ENCODE assay signal across 23 cellular contexts in genomic region chr2:42057159-42057901, GRCh38. TPM values are rescaled to one million over a fixed set of nuclear protein-coding genes. Genes with fewer than 3 reads are reported as not detected.
DNase-seq lines count a peak whose midpoint lies in the region; ATAC-seq and TF ChIP-seq lines count a peak whose summit lies in the region.
"Had no signal": no experiment of that assay in that cellular context is flagged by ENCODE, and none has a peak within 500 bp of the region (broad histone marks: within the 10 kb centered on the region; RNA-seq: fewer than 3 reads in every experiment).

No MANE protein-coding gene starts in this region.

- H3K4me3 Mint-ChIP-seq in H9 (no peak overlapping the region), chondrocyte (ENCODE audit: unreplicated experiment) (no peak overlapping the region)
- H3K4me3 Mint-ChIP-seq: activated CD8-positive, alpha-beta T cell treated with anti-CD3 and anti-CD28 coated beads, Interleukin-2, amount 10 ng/mL, durations not matched to agents 7 days and 5 days; activated T-cell treated with anti-CD3 and anti-CD28 coated beads, Interleukin-2, amount 50 U/mL, for 24 hours; CD4-positive, alpha-beta memory T cell; stimulated activated naive CD8-positive, alpha-beta T cell treated with anti-CD3 and anti-CD28 coated beads, Interleukin-15, amount 100 ng/mL, for 72 hours had no signal

- H3K4me3 ChIP-seq in neuronal stem cell (ENCODE audit: low read length in 2 of 2) (no peak overlapping the region), tibial artery (no peak overlapping the region), GM23248 (no peak overlapping the region)
- H3K4me3 ChIP-seq: heart right ventricle had no signal

- no peak overlapping the region for H3K27ac ChIP-seq in H9 (ENCODE audit: insufficient read length, low read depth, low read length)
- H3K27ac ChIP-seq in neuronal stem cell (replicated peaks; ENCODE audit: low read length), result no peak overlapping the region
- peak overlapping the region; percentile 8 to 97 for H3K27ac ChIP-seq in tibial artery
- H3K27ac ChIP-seq in GM23248, result no peak overlapping the region
- H3K27ac ChIP-seq: KMS-11, neutrophil had no signal

- no peak overlapping the region for H3T11ph ChIP-seq in H9 (ENCODE audit: low read length)

- peaks cover 29 to 71% (median 66%) of the 10 kb centered on the region in 3 experiments; a peak in 6 of 7 replicates for H3K36me3 Mint-ChIP-seq in H9 (ENCODE audit: insufficient read depth in 1 of 3, low read depth in 3 of 3)
- peaks cover 35% of the 10 kb centered on the region for H3K36me3 Mint-ChIP-seq in chondrocyte (ENCODE audit: low read depth)
- H3K36me3 Mint-ChIP-seq: CD4-positive, alpha-beta memory T cell had no signal

- in situ Hi-C loops in GM23248 (cut with MboI), result no loop called here

- H3K79me1 ChIP-seq in H9 (ENCODE audit: insufficient read depth, low read depth, low read length, poor library complexity, severe bottlenecking) (no peaks in the 10 kb centered on the region), neuronal stem cell (ENCODE audit: low read depth, low read length) (peaks cover 11% of the 10 kb centered on the region)

- H3K56ac ChIP-seq in H9 (ENCODE audit: insufficient read length, low read depth, low read length), result no peak overlapping the region

- H4K91ac ChIP-seq in H9 (ENCODE audit: insufficient read length, low read depth, low read length) (no peak overlapping the region), neuronal stem cell (ENCODE audit: low read depth, low read length, poor library complexity) (no peak overlapping the region)

- H3K23ac ChIP-seq in H9 (ENCODE audit: insufficient read length, low read depth, low read length), result no peak overlapping the region
- no peak overlapping the region for H3K23ac ChIP-seq in neuronal stem cell (ENCODE audit: low read depth, low read length, poor library complexity)

- no peak overlapping the region for H2BK20ac ChIP-seq in H9 (ENCODE audit: low read depth, low read length, poor library complexity, severe bottlenecking)

- H3K9me2 ChIP-seq in GM23248 (ENCODE audit: insufficient read depth), result no peaks in the 10 kb centered on the region

- H3K4me2 ChIP-seq in H9 (ENCODE audit: insufficient read depth, insufficient read length, low read length) (no peak overlapping the region), neuronal stem cell (ENCODE audit: insufficient read depth, low read length, poor library complexity, severe bottlenecking) (no peak overlapping the region), GM23248 (ENCODE audit: unreplicated experiment) (no peak overlapping the region)
- H3K4me2 ChIP-seq: KMS-11 had no signal

- DNase-seq in H9 (no peak), chondrocyte (ENCODE audit: low spot score) (no peak), neuronal stem cell (ENCODE audit: low spot score) (no peak), tibial artery (no peak), NCI-H2196 treated with DMSO at 0.1 percent for 48 hours (lab: John Stamatoyannopoulos, UW; ENCODE audit: unreplicated experiment) (no peak), GM23248 (no peak), sciatic nerve (ENCODE audit: low spot score) (no peak)
- DNase-seq: activated CD4-positive, CD25-positive, alpha-beta regulatory T cell treated with anti-CD3 and anti-CD28 coated beads, Interleukin-2, amount 50 U/mL, for 72 hours; activated CD8-positive, alpha-beta T cell treated with anti-CD3 and anti-CD28 coated beads, Interleukin-2, amount 10 ng/mL, durations not matched to agents 7 days and 5 days; activated T-cell treated with anti-CD3 and anti-CD28 coated beads, Interleukin-2, amount 50 U/mL, for 24 hours; CD4-positive, alpha-beta memory T cell; dermis blood vessel endothelial cell; DMS153; heart right ventricle; midbrain; NCI-H1694 treated with DMSO at 0.1 percent for 48 hours; PC-3; SHP77 treated with DMSO at 0.1 percent for 48 hours; stimulated activated naive CD8-positive, alpha-beta T cell treated with anti-CD3 and anti-CD28 coated beads, Interleukin-15, amount 100 ng/mL, for 72 hours; SW 1271 had no signal

- no peaks in the 10 kb centered on the region for H4K20me1 ChIP-seq in H9 (ENCODE audit: control insufficient read depth, insufficient read depth, insufficient read length)
- H4K20me1 ChIP-seq in GM23248 (ENCODE audit: insufficient read depth), result no peaks in the 10 kb centered on the region

- intact Hi-C loops in tibial artery (cut with DNase I; ENCODE audit: low total_unique reads), result no loop called here
- intact Hi-C loops in sciatic nerve (cut with DNase I), result no loop called here

- H2AK5ac ChIP-seq in H9 (ENCODE audit: insufficient read length, low read length) (no peak overlapping the region), neuronal stem cell (ENCODE audit: low read depth, low read length) (no peak overlapping the region)

- no peaks in the 10 kb centered on the region for H3K23me2 ChIP-seq in H9 (ENCODE audit: insufficient read length, low read depth, low read length, poor library complexity, severe bottlenecking)

- H3K9me3 ChIP-seq in H9 (ENCODE audit: control insufficient read depth, low read depth, low read length) (no peaks in the 10 kb centered on the region), neuronal stem cell (replicated peaks in 1 of 2; ENCODE audit: control insufficient read depth in 2 of 2, insufficient read depth in 1 of 2, low read depth in 1 of 2, low read length in 2 of 2) (no peaks in the 10 kb centered on the region), tibial artery (no peaks in the 10 kb centered on the region), GM23248 (ENCODE audit: low read depth) (no peaks in the 10 kb centered on the region)
- H3K9me3 ChIP-seq: heart right ventricle, neutrophil had no signal

- H3K27me3 Mint-ChIP-seq in H9 (ENCODE audit: low read depth) (no peaks in the 10 kb centered on the region), chondrocyte (ENCODE audit: low read depth) (no peaks in the 10 kb centered on the region)

- H4K5ac ChIP-seq in H9 (ENCODE audit: insufficient read length, low read depth, low read length), result no peak overlapping the region

- no peak overlapping the region for H3K9ac ChIP-seq in H9 (ENCODE audit: extremely low read depth, insufficient read length, low read length)
- H3K9ac ChIP-seq in neuronal stem cell (ENCODE audit: low read depth, low read length, poor library complexity), result no peak overlapping the region
- no peak overlapping the region for H3K9ac ChIP-seq in GM23248
- H3K9ac ChIP-seq: KMS-11 had no signal

- H3K14ac ChIP-seq in H9 (ENCODE audit: insufficient read depth, low read length) (no peak overlapping the region), neuronal stem cell (ENCODE audit: low read length) (no peak overlapping the region)

- H3K18ac ChIP-seq in H9 (ENCODE audit: insufficient read length, low read depth, low read length), result no peak overlapping the region
- H3K18ac ChIP-seq in neuronal stem cell (ENCODE audit: low read length), result peak overlapping the region; percentile 6

- H3K9me3 Mint-ChIP-seq in H9 (no peaks in the 10 kb centered on the region), chondrocyte (ENCODE audit: low read depth) (no peaks in the 10 kb centered on the region)
- H3K9me3 Mint-ChIP-seq: activated T-cell treated with anti-CD3 and anti-CD28 coated beads, Interleukin-2, amount 50 U/mL, for 24 hours; CD4-positive, alpha-beta memory T cell; stimulated activated naive CD8-positive, alpha-beta T cell treated with anti-CD3 and anti-CD28 coated beads, Interleukin-15, amount 100 ng/mL, for 72 hours had no signal

- H3K4me1 ChIP-seq in H9 (ENCODE audit: insufficient read depth, low read length) (peaks cover 2% of the 10 kb centered on the region; the same call in 1 of the 2 replicates), neuronal stem cell (ENCODE audit: control insufficient read depth in 2 of 2, insufficient read depth in 1 of 2, low read depth in 1 of 2, low read length in 2 of 2) (peaks cover 19 to 62% of the 10 kb centered on the region in 2 donors), tibial artery (peaks cover 26 to 91% (median 63%) of the 10 kb centered on the region in 4 donors), GM23248 (ENCODE audit: insufficient read depth) (no peaks in the 10 kb centered on the region)

- no peak overlapping the region for H2BK15ac ChIP-seq in H9 (ENCODE audit: low read depth, low read length)
- H2BK15ac ChIP-seq in neuronal stem cell (ENCODE audit: low read length), result no peak overlapping the region

- H3K27ac Mint-ChIP-seq in H9 (peak overlapping the region; percentile 60 to 65 (median 61); a peak in 3 of 7 replicates), chondrocyte (ENCODE audit: unreplicated experiment) (peak overlapping the region; percentile 36)
- H3K27ac Mint-ChIP-seq: activated CD8-positive, alpha-beta T cell treated with anti-CD3 and anti-CD28 coated beads, Interleukin-2, amount 10 ng/mL, durations not matched to agents 7 days and 5 days; activated T-cell treated with anti-CD3 and anti-CD28 coated beads, Interleukin-2, amount 50 U/mL, for 24 hours; stimulated activated naive CD8-positive, alpha-beta T cell treated with anti-CD3 and anti-CD28 coated beads, Interleukin-15, amount 100 ng/mL, for 72 hours had no signal

- H3K36me3 ChIP-seq in neuronal stem cell (replicated peaks in 1 of 2; ENCODE audit: control insufficient read depth in 2 of 2, insufficient read depth in 2 of 2, low read length in 2 of 2) (peaks cover 56 to 66% of the 10 kb centered on the region in 2 donors), tibial artery (peaks cover 46 to 52% (median 47%) of the 10 kb centered on the region in 3 donors), GM23248 (ENCODE audit: low read depth) (no peaks in the 10 kb centered on the region)
- H3K36me3 ChIP-seq: neutrophil had no signal

- H2AFZ ChIP-seq in H9 (ENCODE audit: low read length) (no peak overlapping the region), neuronal stem cell (ENCODE audit: low read length) (no peak overlapping the region), GM23248 (no peak overlapping the region)

- no peaks in the 10 kb centered on the region for H3F3A ChIP-seq in GM23248 (ENCODE audit: insufficient read depth)

- no peak for ATAC-seq in sciatic nerve
- ATAC-seq: activated CD8-positive, alpha-beta T cell treated with anti-CD3 and anti-CD28 coated beads, Interleukin-2, amount 10 ng/mL, durations not matched to agents 7 days and 5 days; HCT116; heart right ventricle; PC-3; stimulated activated naive CD8-positive, alpha-beta T cell treated with anti-CD3 and anti-CD28 coated beads, Interleukin-15, amount 100 ng/mL, for 72 hours had no signal

- no peak overlapping the region for H3K4ac ChIP-seq in H9 (ENCODE audit: low read depth, low read length)
- no peak overlapping the region for H3K4ac ChIP-seq in neuronal stem cell (ENCODE audit: low read length)

- no peaks in the 10 kb centered on the region for H3K27me3 ChIP-seq in H9 (ENCODE audit: insufficient read depth, low read length)
- H3K27me3 ChIP-seq in neuronal stem cell (ENCODE audit: control insufficient read depth in 3 of 3, insufficient read depth in 3 of 3, low read depth in 1 of 3, low read length in 3 of 3), result no peaks in the 10 kb centered on the region
- no peaks in the 10 kb centered on the region for H3K27me3 ChIP-seq in tibial artery
- H3K27me3 ChIP-seq in GM23248 (replicated peaks; ENCODE audit: insufficient read depth), result no peaks in the 10 kb centered on the region
- H3K27me3 ChIP-seq: heart right ventricle had no signal

- H3K4me1 Mint-ChIP-seq in H9 (peaks cover 41 to 53% of the 10 kb centered on the region in 2 experiments), chondrocyte (ENCODE audit: low read depth) (peaks cover 71% of the 10 kb centered on the region)
- H3K4me1 Mint-ChIP-seq: stimulated activated naive CD8-positive, alpha-beta T cell treated with anti-CD3 and anti-CD28 coated beads, Interleukin-15, amount 100 ng/mL, for 72 hours had no signal

- H2BK120ac ChIP-seq in H9 (ENCODE audit: low read depth, low read length, poor library complexity, severe bottlenecking), result no peak overlapping the region
- no peak overlapping the region for H2BK120ac ChIP-seq in neuronal stem cell (ENCODE audit: low read depth, low read length)

- no peaks in the 10 kb centered on the region for H3K79me2 ChIP-seq in H9 (ENCODE audit: insufficient read depth, low read length)
- no peaks in the 10 kb centered on the region for H3K79me2 ChIP-seq in GM23248 (ENCODE audit: insufficient read depth)

- no CpG with 5 or more reads among the region's 8 CpGs for WGBS in H9 (ENCODE audit: extremely low coverage, insufficient read length, low lambda C conversion rate)
- WGBS in neuronal stem cell (ENCODE audit: extremely low coverage in 2 of 2, insufficient read length in 2 of 2, insufficient replicate concordance in 1 of 2), 2 donors, result no CpG with 5 or more reads among the region's 8 CpGs
- WGBS in GM23248 (ENCODE audit: low coverage in 1 of 2, low lambda C conversion rate in 2 of 2, missing lambda C conversion rate in 2 of 2), 2 experiments, result 76 to 81% methylated on average over 8 of the region's 8 CpGs

- H2BK12ac ChIP-seq in H9 (ENCODE audit: insufficient read length, low read depth, low read length), result no peak overlapping the region
- H2BK12ac ChIP-seq in neuronal stem cell (ENCODE audit: low read length), result no peak overlapping the region

- no peak overlapping the region for H4K8ac ChIP-seq in H9 (replicated peaks; ENCODE audit: insufficient read length, low read depth, low read length)
- H4K8ac ChIP-seq in neuronal stem cell (ENCODE audit: low read depth, low read length), result no peak overlapping the region

- H2BK5ac ChIP-seq in H9 (ENCODE audit: insufficient read length, low read length) (no peak overlapping the region), neuronal stem cell (ENCODE audit: low read length) (no peak overlapping the region)

- TF ChIP-seq CTCF in H9 (conservative IDR thresholded peaks at IDR 0.05) (no peak), chondrocyte (IDR thresholded peaks at IDR 0.05) (no peak), tibial artery (IDR thresholded peaks at IDR 0.05) (no peak)

RNA-seq across cellular contexts. Expression of gene PKDCC, which starts 9.5 kb away (rescaled TPM):
- total RNA-seq in H9 (2021) (134 and 135 TPM in 2 replicates), chondrocyte (83.1 to 164 TPM (median 155 TPM) in 3 replicates), sciatic nerve (367 TPM)
- 93.5 TPM for polyA plus RNA-seq in neuronal stem cell (2013, experiment 1 of 2)
- polyA plus RNA-seq in neuronal stem cell (2013, experiment 2 of 2), result 92.5 TPM
- total RNA-seq in GM23248 (2014; rRNA removed; shearing (Covaris generic)), result 9.9 and 12.8 TPM in 2 replicates
- 0.95 and 1.2 TPM in 2 replicates for polyA plus RNA-seq in GM23248 (2016; fragmentation: Nextera tagmentation; extraction: Ambion mirVana)
- total RNA-seq: activated CD8-positive, alpha-beta T cell treated with anti-CD3 and anti-CD28 coated beads, Interleukin-2, amount 10 ng/mL, durations not matched to agents 7 days and 5 days; CD4-positive, alpha-beta memory T cell had no signal

Comparison
In these comparisons a context has a peak if more than half of its experiments do, and no peak if none do; other contexts are left out.
1. H3K27ac ChIP-seq: peak in tibial artery (2 of 2); none in H9 (single experiment), neuronal stem cell (single experiment) and GM23248 (single experiment).